ENCODE assay signal across 33 cellular contexts in the genomic region with DNA sequence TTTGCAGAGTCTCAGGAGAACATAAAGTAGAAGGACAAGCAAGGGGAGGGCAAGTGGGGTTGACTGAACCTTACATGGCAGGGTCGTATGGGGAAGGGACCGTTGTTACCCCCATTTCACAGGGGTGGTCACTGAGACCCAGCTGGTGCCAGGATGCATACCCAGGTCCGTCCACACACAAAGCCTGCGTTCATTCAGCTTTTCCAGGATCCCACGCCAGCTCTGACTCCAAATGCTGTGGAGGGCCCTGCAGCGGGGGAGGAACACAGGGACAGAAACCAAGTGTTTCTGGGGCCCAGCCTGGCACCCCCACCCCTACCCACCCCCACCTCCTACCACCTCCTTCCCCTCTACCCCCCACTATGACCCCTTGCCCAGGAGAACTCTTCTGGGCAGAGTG. TPM values are rescaled to one million over a fixed set of nuclear protein-coding genes. Genes with fewer than 3 reads are reported as not detected.
"Had no signal": no experiment of that assay in that cellular context is flagged by ENCODE, and none has a peak within 500 bp of the region (broad histone marks: within the 10 kb centered on the region; RNA-seq: fewer than 3 reads in every experiment).

No MANE protein-coding gene starts in this region.

- DNase-seq: activated CD4-positive, alpha-beta memory T cell treated with anti-CD3 and anti-CD28 coated beads, Interleukin-2, amount 10 ng/mL, durations not matched to agents 7 days and 5 days; activated CD4-positive, alpha-beta T cell treated with anti-CD3 and anti-CD28 coated beads for 1 hour; activated CD4-positive, alpha-beta T cell treated with anti-CD3 and anti-CD28 coated beads for 36 hours; activated CD4-positive, alpha-beta T cell treated with anti-CD3 and anti-CD28 coated beads for 48 hours; activated CD4-positive, alpha-beta T cell treated with anti-CD3 and anti-CD28 coated beads, Interleukin-2, amount 10 ng/mL, durations not matched to agents 7 days and 5 days; activated CD4-positive, alpha-beta T cell treated with anti-CD3 and anti-CD28 coated beads, Interleukin-2, amount 50 U/mL, for 48 hours; activated CD4-positive, CD25-positive, alpha-beta regulatory T cell; activated CD8-positive, alpha-beta memory T cell treated with anti-CD3 and anti-CD28 coated beads for 24 hours; activated CD8-positive, alpha-beta memory T cell treated with anti-CD3 and anti-CD28 coated beads, Interleukin-2, amount 10 ng/mL, durations not matched to agents 7 days and 5 days; activated CD8-positive, alpha-beta memory T cell treated with anti-CD3 and anti-CD28 coated beads, Interleukin-2, amount 50 U/mL, for 48 hours; activated CD8-positive, alpha-beta T cell treated with anti-CD3 and anti-CD28 coated beads, Interleukin-2, amount 10 ng/mL, durations not matched to agents 7 days and 5 days; activated effector memory CD4-positive, alpha-beta T cell treated with Interleukin-2 at 50 U/mL for 16 hours; activated gamma-delta T cell; activated naive CD4-positive, alpha-beta T cell treated with anti-CD3 and anti-CD28 coated beads, Interleukin-2, amount 10 ng/mL, durations not matched to agents 7 days and 5 days; activated naive CD4-positive, alpha-beta T cell treated with Interleukin-2 at 50 U/mL for 16 hours; activated naive CD8-positive, alpha-beta T cell treated with anti-CD3 and anti-CD28 coated beads, Interleukin-2, amount 10 ng/mL, durations not matched to agents 7 days and 5 days; activated naive CD8-positive, alpha-beta T cell treated with anti-CD3 and anti-CD28 coated beads, Interleukin-2, amount 50 U/mL, for 24 hours; activated T-cell treated with anti-CD3 and anti-CD28 coated beads, Interleukin-2, amount 50 U/mL, for 24 hours; activated T-cell treated with anti-CD3 and anti-CD28 coated beads, Interleukin-2, amount 50 U/mL, for 48 hours; amygdala; caudate nucleus; cerebellar nuclear complex; T-helper 1 cell; T-helper 2 cell; T-helper 9 cell; WERI-Rb-1 had no signal

- H3K36me3 ChIP-seq: cardiac muscle cell, WERI-Rb-1 had no signal

- H3K27ac ChIP-seq: cardiac muscle cell, WERI-Rb-1 had no signal

- ATAC-seq: activated CD4-positive, alpha-beta T cell treated with anti-CD3 and anti-CD28 coated beads for 36 hours; activated CD4-positive, CD25-positive, alpha-beta regulatory T cell treated with anti-CD3 and anti-CD28 coated beads, Interleukin-2, amount 50 U/mL, for 24 hours; activated CD8-positive, alpha-beta memory T cell treated with anti-CD3 and anti-CD28 coated beads, Interleukin-2, amount 10 ng/mL, durations not matched to agents 7 days and 5 days; activated CD8-positive, alpha-beta T cell treated with anti-CD3 and anti-CD28 coated beads, Interleukin-2, amount 10 ng/mL, durations not matched to agents 7 days and 5 days; activated naive CD8-positive, alpha-beta T cell treated with anti-CD3 and anti-CD28 coated beads, Interleukin-2, amount 50 U/mL, for 24 hours; WTC11 had no signal

- H3K4me3 ChIP-seq: cardiac muscle cell had no signal

RNA-seq across cellular contexts. Expression of a gene that starts 16.5 kb away (rescaled TPM):
- total RNA-seq: activated CD4-positive, alpha-beta memory T cell treated with anti-CD3 and anti-CD28 coated beads, Interleukin-2, amount 10 ng/mL, durations not matched to agents 7 days and 5 days; activated CD4-positive, alpha-beta T cell treated with anti-CD3 and anti-CD28 coated beads for 36 hours; activated CD4-positive, alpha-beta T cell treated with anti-CD3 and anti-CD28 coated beads, Interleukin-2, amount 10 ng/mL, durations not matched to agents 7 days and 5 days; activated CD8-positive, alpha-beta memory T cell treated with anti-CD3 and anti-CD28 coated beads, Interleukin-2, amount 10 ng/mL, durations not matched to agents 7 days and 5 days; activated CD8-positive, alpha-beta T cell treated with anti-CD3 and anti-CD28 coated beads, Interleukin-2, amount 10 ng/mL, durations not matched to agents 7 days and 5 days; activated naive CD8-positive, alpha-beta T cell treated with anti-CD3 and anti-CD28 coated beads, Interleukin-2, amount 10 ng/mL, durations not matched to agents 7 days and 5 days; activated T-helper 2 cell treated with anti-CD3 and anti-CD28 coated beads, Interferon-gamma antibody, Interleukin-2, Interleukin-4, amounts not matched to agents 10 μg/mL and 5 μg/mL and 100 μg/mL, durations not matched to agents 14 hours and 24 hours and 36 hours; aorta; astrocyte; bronchial epithelial cell; cardiac muscle cell had no signal
